20 cellular contexts compared by ENCODE assay signal in the genomic region with DNA sequence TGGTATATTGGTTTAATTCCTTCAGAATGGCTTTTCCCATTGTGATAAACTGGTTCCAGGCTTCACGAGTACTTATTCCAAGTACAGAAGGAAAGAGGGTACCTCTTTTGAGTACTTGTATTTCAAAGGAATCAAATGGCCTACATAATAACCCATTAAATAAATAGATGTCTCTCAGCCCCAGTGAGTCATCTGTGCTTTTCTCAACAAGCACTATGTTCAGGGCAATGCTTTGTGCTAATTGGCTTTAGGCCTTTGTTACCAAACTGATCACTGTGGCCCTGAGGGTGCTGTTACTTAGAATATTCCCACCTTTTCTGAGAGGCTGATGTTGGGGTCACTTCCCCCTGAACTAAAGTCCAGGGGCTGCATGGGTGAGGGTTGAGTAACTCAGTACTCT.
DNase-seq lines count a peak whose midpoint lies in the region; ATAC-seq and TF ChIP-seq lines count a peak whose summit lies in the region.
"Had no signal": no experiment of that assay in that cellular context is flagged by ENCODE, and none has a peak within 500 bp of the region (broad histone marks: within the 10 kb centered on the region; RNA-seq: fewer than 3 reads in every experiment).

No MANE protein-coding gene starts in this region.

- H3K4me3 ChIP-seq in GM23248 = no peak overlapping the region
- H3K4me3 ChIP-seq in lower lobe of right lung = no peak overlapping the region
- H3K4me3 ChIP-seq: A549, BLaER1, MG63 had no signal

- intact Hi-C loops in lower lobe of right lung (cut with DNase I) = no loop called here

- H3K4me2 ChIP-seq in GM23248 (ENCODE audit: unreplicated experiment) = no peak overlapping the region
- H3K4me2 ChIP-seq: A549, BLaER1 had no signal

- H3K9me3 ChIP-seq in GM23248 (ENCODE audit: low read depth) (peaks cover 4% of the 10 kb centered on the region), lower lobe of right lung (no peaks in the 10 kb centered on the region)
- H3K9me3 ChIP-seq: BLaER1 had no signal

- in situ Hi-C loops in GM23248 (cut with MboI) = no loop called here

- DNase-seq in GM23248 = peak; percentile 7
- peak; percentile 18 for DNase-seq in NCI-H69 (lab: John Stamatoyannopoulos, UW)
- DNase-seq in fibroblast of gingiva (ENCODE audit: low read depth) = peak; percentile 16
- no peak for DNase-seq in lower lobe of right lung
- DNase-seq in iPS-NIHi11 (ENCODE audit: low spot score) = no peak
- DNase-seq in COR-L47 (lab: John Stamatoyannopoulos, UW) = no peak
- no peak for DNase-seq in GM19238 (ENCODE audit: insufficient read length, low spot score)
- DNase-seq: CD8-positive, alpha-beta T cell; DND-41; GDM1; HCEC 1CT; IMR-90; MG63; NCI-H1048; NCI-H1436; NCI-H2029; NCI-H446 treated with DMSO at 0.1 percent for 48 hours; Right ventricle myocardium superior had no signal

- H3K36me3 ChIP-seq in GM23248 (ENCODE audit: low read depth) (0 out of 2 replicates have a peak, but pooled peaks cover 6% of the 10 kb centered on the region), lower lobe of right lung (peaks cover 85% of the 10 kb centered on the region)
- H3K36me3 ChIP-seq: BLaER1, MG63 had no signal

- no peaks in the 10 kb centered on the region for H3K9me2 ChIP-seq in GM23248 (ENCODE audit: insufficient read depth)

- no peak for TF ChIP-seq CTCF in lower lobe of right lung (IDR thresholded peaks at IDR 0.05)

- H4K20me1 ChIP-seq in GM23248 (ENCODE audit: insufficient read depth) = no peaks in the 10 kb centered on the region
- H4K20me1 ChIP-seq: BLaER1 had no signal

- H3K4me1 ChIP-seq in GM23248 (ENCODE audit: insufficient read depth) = 0 out of 2 replicates have a peak, but pooled peaks cover 4% of the 10 kb centered on the region
- H3K4me1 ChIP-seq in lower lobe of right lung = no peaks in the 10 kb centered on the region
- H3K4me1 ChIP-seq: A549, BLaER1 had no signal

- ATAC-seq in lower lobe of right lung = peak; percentile 10 to 46
- ATAC-seq: A549; CD8-positive, alpha-beta T cell had no signal

- H3K9ac ChIP-seq in GM23248 = no peak overlapping the region
- H3K9ac ChIP-seq: BLaER1 had no signal

- H3F3A ChIP-seq in GM23248 (ENCODE audit: insufficient read depth) = no peaks in the 10 kb centered on the region

- H3K27me3 ChIP-seq in GM23248 (replicated peaks; ENCODE audit: insufficient read depth) = no peaks in the 10 kb centered on the region
- no peaks in the 10 kb centered on the region for H3K27me3 ChIP-seq in lower lobe of right lung (ENCODE audit: low read depth)
- H3K27me3 ChIP-seq: BLaER1, MG63 had no signal

- H2AFZ ChIP-seq in GM23248 = no peak overlapping the region

- 85 to 92% methylated on average over 1 of the region's 1 CpG for WGBS in GM23248 (ENCODE audit: low coverage in 1 of 2, low lambda C conversion rate in 2 of 2, missing lambda C conversion rate in 2 of 2), 2 experiments

- H3K79me2 ChIP-seq in GM23248 (ENCODE audit: insufficient read depth) = no peaks in the 10 kb centered on the region

- H3K27ac ChIP-seq in GM23248 (no peak overlapping the region), lower lobe of right lung (no peak overlapping the region)
- H3K27ac ChIP-seq: A549, BLaER1 had no signal

Comparison
In these comparisons a context has a peak if more than half of its experiments do, and no peak if none do; other contexts are left out.
1. DNase-seq: peak in GM23248 (single experiment), NCI-H69 (single experiment) and fibroblast of gingiva (single experiment); none in lower lobe of right lung (single experiment), iPS-NIHi11 (single experiment), COR-L47 (single experiment) and GM19238 (single experiment).